In the genomic region with DNA sequence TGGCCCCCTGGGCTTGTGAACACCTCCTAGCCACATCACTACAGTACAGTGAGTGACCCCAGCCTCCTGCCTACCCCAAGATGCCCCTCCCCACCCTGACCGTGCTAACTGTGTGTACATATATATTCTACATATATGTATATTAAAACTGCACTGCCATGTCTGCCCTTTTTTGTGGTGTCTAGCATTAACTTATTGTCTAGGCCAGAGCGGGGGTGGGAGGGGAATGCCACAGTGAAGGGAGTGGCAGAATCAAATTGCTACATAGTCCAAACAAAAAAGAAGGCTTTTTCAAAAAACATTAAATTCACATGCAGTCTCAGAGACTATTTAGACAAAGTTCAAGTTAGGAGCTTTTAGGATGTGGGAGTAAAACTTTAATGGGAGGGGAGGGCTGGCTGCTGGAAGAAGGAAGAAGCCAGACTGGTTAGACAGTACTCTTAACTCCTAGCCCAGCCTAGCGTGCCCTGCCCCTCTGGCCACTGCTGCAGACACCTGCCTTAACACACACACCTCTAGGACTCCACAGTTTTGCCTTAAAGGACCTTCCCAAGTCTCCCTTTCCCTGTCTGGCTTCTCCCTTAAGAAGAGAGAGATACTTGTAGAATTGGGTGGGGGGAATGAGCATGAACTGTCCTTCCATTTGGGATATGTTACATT, we compare ENCODE assay signal across 16 cellular contexts. TPM values are rescaled to one million over a fixed set of nuclear protein-coding genes. Genes with fewer than 3 reads are reported as not detected.
DNase-seq lines count a peak whose midpoint lies in the region; ATAC-seq and FAIRE-seq lines count a peak whose summit lies in the region.
"Had no signal": no experiment of that assay in that cellular context is flagged by ENCODE, and none has a peak within 500 bp of the region (broad histone marks: within the 10 kb centered on the region; RNA-seq: fewer than 3 reads in every experiment).

No MANE protein-coding gene starts in this region.

- H3K27me3 ChIP-seq in GM23248 (replicated peaks; ENCODE audit: insufficient read depth): no peaks in the 10 kb centered on the region
- no peaks in the 10 kb centered on the region for H3K27me3 ChIP-seq in small intestine (ENCODE audit: control insufficient read depth in 2 of 2, insufficient read depth in 2 of 2, low read length in 2 of 2)
- H3K27me3 ChIP-seq in effector memory CD4-positive, alpha-beta T cell (replicated peaks; ENCODE audit: control insufficient read depth, insufficient read depth, low read length, poor library complexity, severe bottlenecking): no peaks in the 10 kb centered on the region
- H3K27me3 ChIP-seq: gastroesophageal sphincter, thyroid gland had no signal

- H3K9ac ChIP-seq in GM23248: 0 out of 2 replicates have a peak overlapping the region, but pooled peaks have one; percentile 31

- peaks cover 19% of the 10 kb centered on the region for H3K4me1 Mint-ChIP-seq in T-helper 17 cell

- WGBS in GM23248 (ENCODE audit: low coverage in 1 of 2, low lambda C conversion rate in 2 of 2, missing lambda C conversion rate in 2 of 2), 2 experiments: 49 to 51% methylated on average over 3 of the region's 3 CpGs
- 40 to 62% (median 53%) methylated on average over 3 of the region's 3 CpGs for WGBS in small intestine, 3 donors

- H3K4me2 ChIP-seq in GM23248 (ENCODE audit: unreplicated experiment): no peak overlapping the region

- no peak for ATAC-seq in T-helper 17 cell
- ATAC-seq: gastroesophageal sphincter had no signal

- H3K4me3 ChIP-seq in GM23248 (no peak overlapping the region), small intestine (ENCODE audit: low read depth in 1 of 2, low read length in 2 of 2) (no peak overlapping the region)
- no peak overlapping the region for H3K4me3 ChIP-seq in effector memory CD4-positive, alpha-beta T cell (ENCODE audit: insufficient read depth, low read depth, low read length, poor library complexity, severe bottlenecking)
- H3K4me3 ChIP-seq: gastroesophageal sphincter, thyroid gland had no signal

- H3K27me3 Mint-ChIP-seq in T-helper 17 cell: no peaks in the 10 kb centered on the region
- H3K27me3 Mint-ChIP-seq: activated CD4-positive, alpha-beta T cell treated with anti-CD3 and anti-CD28 coated beads, Interleukin-2, amount 10 ng/mL, durations not matched to agents 24 days and 14 days had no signal

- in situ Hi-C loops in GM23248 (cut with MboI): no loop called here

- no peak overlapping the region for H2AFZ ChIP-seq in GM23248

- H3K36me3 ChIP-seq in GM23248 (ENCODE audit: low read depth): peaks cover 64% of the 10 kb centered on the region
- peaks cover 18 to 23% of the 10 kb centered on the region in 2 donors for H3K36me3 ChIP-seq in small intestine (ENCODE audit: control insufficient read depth in 2 of 2, insufficient read depth in 2 of 2, low read length in 2 of 2)
- peaks cover 64% of the 10 kb centered on the region for H3K36me3 ChIP-seq in effector memory CD4-positive, alpha-beta T cell (ENCODE audit: control insufficient read depth, insufficient read depth, low read length)

- FAIRE-seq in small intestine (lab: Jason Lieb, UNC): no peak

- no peaks in the 10 kb centered on the region for H3K9me2 ChIP-seq in GM23248 (ENCODE audit: insufficient read depth)

- no peaks in the 10 kb centered on the region for H4K20me1 ChIP-seq in GM23248 (ENCODE audit: insufficient read depth)

- H3K9me3 ChIP-seq in GM23248 (ENCODE audit: low read depth): no peaks in the 10 kb centered on the region
- H3K9me3 ChIP-seq in T-helper 17 cell (ENCODE audit: control insufficient read depth, low read length, poor library complexity, severe bottlenecking): no peaks in the 10 kb centered on the region
- no peaks in the 10 kb centered on the region for H3K9me3 ChIP-seq in small intestine (ENCODE audit: control insufficient read depth, low read depth)
- no peaks in the 10 kb centered on the region for H3K9me3 ChIP-seq in effector memory CD4-positive, alpha-beta T cell (ENCODE audit: control insufficient read depth, low read length)
- H3K9me3 ChIP-seq: gastroesophageal sphincter, thyroid gland had no signal

- intact Hi-C loops in posterior vena cava (cut with DNase I): no loop called here

- peak overlapping the region; percentile 78 for H3K27ac ChIP-seq in GM23248
- peak overlapping the region; percentile 95 for H3K27ac ChIP-seq in epithelial cell of prostate
- H3K27ac ChIP-seq in small intestine (ENCODE audit: low read depth in 1 of 2, low read length in 1 of 2): no peak overlapping the region
- H3K27ac ChIP-seq in effector memory CD4-positive, alpha-beta T cell (ENCODE audit: insufficient read depth, low read length, poor library complexity, severe bottlenecking): no peak overlapping the region
- H3K27ac ChIP-seq: C4-2B, gastroesophageal sphincter, thyroid gland had no signal

- peak overlapping the region; percentile 15 for H3K4me3 Mint-ChIP-seq in T-helper 17 cell
- H3K4me3 Mint-ChIP-seq: activated CD4-positive, alpha-beta T cell treated with anti-CD3 and anti-CD28 coated beads, Interleukin-2, amount 10 ng/mL, durations not matched to agents 24 days and 14 days had no signal

- peaks cover 18% of the 10 kb centered on the region for H3K36me3 Mint-ChIP-seq in T-helper 17 cell (ENCODE audit: low read depth)

- H3K4me1 ChIP-seq in GM23248 (ENCODE audit: insufficient read depth) (peaks cover 57% of the 10 kb centered on the region), small intestine (ENCODE audit: control insufficient read depth in 2 of 2, insufficient read depth in 1 of 2, low read depth in 1 of 2, low read length in 1 of 2) (peaks cover 0 to 4% of the 10 kb centered on the region in 2 donors)
- H3K4me1 ChIP-seq in effector memory CD4-positive, alpha-beta T cell (ENCODE audit: control insufficient read depth, insufficient read depth, low read length, poor library complexity, severe bottlenecking): no peaks in the 10 kb centered on the region

- DNase-seq in GM23248 (peak; percentile 31), T-helper 17 cell (no peak), epithelial cell of prostate (ENCODE audit: low read depth, low spot score) (no peak), small intestine (peak; percentile 6), DMS114 treated with DMSO at 0.1 percent for 48 hours (lab: John Stamatoyannopoulos, UW; ENCODE audit: unreplicated experiment) (no peak), posterior vena cava (ENCODE audit: low spot score) (no peak)
- DNase-seq in effector memory CD4-positive, alpha-beta T cell: no peak
- DNase-seq: activated CD4-positive, alpha-beta T cell treated with anti-CD3 and anti-CD28 coated beads, Interleukin-2, amount 10 ng/mL, durations not matched to agents 24 days and 14 days; NCI-H2029 treated with DMSO at 0.1 percent for 48 hours; NCI-H774; thyroid gland had no signal

- H3K79me2 ChIP-seq in GM23248 (ENCODE audit: insufficient read depth): peaks cover 47% of the 10 kb centered on the region

- peaks cover 88% of the 10 kb centered on the region for H3F3A ChIP-seq in GM23248 (ENCODE audit: insufficient read depth)

- peak overlapping the region; percentile 70 for H3K27ac Mint-ChIP-seq in T-helper 17 cell
- H3K27ac Mint-ChIP-seq: activated CD4-positive, alpha-beta T cell treated with anti-CD3 and anti-CD28 coated beads, Interleukin-2, amount 10 ng/mL, durations not matched to agents 24 days and 14 days had no signal

RNA-seq across cellular contexts. Expression of a gene that starts 9.4 kb away (rescaled TPM):
- 368 and 415 TPM in 2 replicates for total RNA-seq in GM23248 (2014; rRNA removed; shearing (Covaris generic))
- 638 and 651 TPM in 2 replicates for polyA plus RNA-seq in GM23248 (2016; fragmentation: Nextera tagmentation; extraction: Ambion mirVana)
- 10 to 100 TPM; 19.6 to 21.6 TPM for total RNA-seq in T-helper 17 cell
- polyA plus RNA-seq in small intestine: 100 to 1,000 TPM in 1 of 3 donors, 10 to 100 TPM in 2; 15.2 to 116 (median 54.3) TPM
- 100 to 1,000 TPM; 299 to 410 TPM for total RNA-seq in posterior vena cava

RNA-seq across cellular contexts. Expression of a gene that starts 24.2 kb away (rescaled TPM):
- total RNA-seq in GM23248 (2014; rRNA removed; shearing (Covaris generic)): 0.11 and 0.51 TPM in 2 replicates
- polyA plus RNA-seq in GM23248 (2016; fragmentation: Nextera tagmentation; extraction: Ambion mirVana) (0.10 TPM in 1 of 2 replicates, not detected in the other), small intestine (under 1 TPM; 0.45 to 0.66 (median 0.54) TPM)
- total RNA-seq in T-helper 17 cell (not detected), posterior vena cava (10 to 100 TPM in 1 of 2 donors, 1 to 10 TPM in 1; 4.5 to 10.4 TPM)
- total RNA-seq: activated CD4-positive, alpha-beta T cell treated with anti-CD3 and anti-CD28 coated beads, Interleukin-2, amount 10 ng/mL, durations not matched to agents 24 days and 14 days; M059J; mononuclear cell; pulmonary artery endothelial cell; thyroid gland had no signal

RNA-seq across cellular contexts. Expression of a gene that starts 47.7 kb away (rescaled TPM):
- total RNA-seq in GM23248 (2014; rRNA removed; shearing (Covaris generic)): 58.9 and 79.7 TPM in 2 replicates
- 78.9 and 80.4 TPM in 2 replicates for polyA plus RNA-seq in GM23248 (2016; fragmentation: Nextera tagmentation; extraction: Ambion mirVana)
- total RNA-seq in T-helper 17 cell: 100 to 1,000 TPM; 167 to 178 TPM
- 10 to 100 TPM; 43.5 to 62.2 (median 56.1) TPM for polyA plus RNA-seq in small intestine
- 10 to 100 TPM; 95.3 to 95.5 TPM for total RNA-seq in posterior vena cava

Comparison
In these comparisons a context has a peak if more than half of its experiments do, and no peak if none do; other contexts are left out.
1. DNase-seq: peak in GM23248 (single experiment) and small intestine (single experiment); none in T-helper 17 cell (0 of 3), epithelial cell of prostate (single experiment), DMS114 treated with DMSO at 0.1 percent for 48 hours (single experiment), effector memory CD4-positive, alpha-beta T cell (0 of 3) and posterior vena cava (single experiment).
2. H3K27ac ChIP-seq: peak in GM23248 (single experiment) and epithelial cell of prostate (single experiment); none in small intestine (0 of 2) and effector memory CD4-positive, alpha-beta T cell (single experiment).
3. RNA of a gene that starts 9.4 kb away (total RNA-seq): 299 to 410 TPM in posterior vena cava and 368 to 415 TPM in GM23248; 19.6 to 21.6 TPM in T-helper 17 cell; every median in the first group is over 10 times any median in the second.